In the genomic region with DNA sequence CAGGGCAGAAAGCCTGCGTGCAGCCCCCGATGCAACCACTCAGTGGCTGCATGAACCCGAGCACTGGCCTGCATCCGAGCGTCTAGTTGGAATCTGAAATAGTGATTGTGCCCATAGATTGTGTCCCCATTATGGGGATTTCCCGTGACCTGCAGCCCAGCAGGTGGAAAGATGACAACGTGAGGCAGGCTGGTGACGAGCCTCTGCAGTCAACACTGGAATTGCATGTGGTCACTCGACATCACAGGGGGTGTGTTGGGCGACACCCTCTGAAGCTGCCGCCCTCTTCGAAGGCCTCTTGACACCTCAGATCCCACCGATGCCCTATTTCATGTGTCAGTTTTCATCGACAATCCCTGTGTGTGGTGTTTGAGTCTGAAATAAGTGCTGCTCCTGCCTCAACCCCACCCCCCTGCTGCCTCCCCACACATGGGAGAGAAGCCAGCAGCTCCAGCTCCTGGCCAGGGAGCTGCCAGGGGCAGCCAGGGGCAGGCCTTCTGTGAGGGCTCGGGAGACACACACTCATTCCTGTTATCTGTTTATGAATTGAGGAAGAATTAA, we compare ENCODE assay signal across 22 cellular contexts.
DNase-seq lines count a peak whose midpoint lies in the region; ATAC-seq, FAIRE-seq and TF ChIP-seq lines count a peak whose summit lies in the region.
"Had no signal": no experiment of that assay in that cellular context is flagged by ENCODE, and none has a peak within 500 bp of the region (broad histone marks: within the 10 kb centered on the region; RNA-seq: fewer than 3 reads in every experiment).

No MANE protein-coding gene starts in this region.

- no peak for TF ChIP-seq POLR2A in H1 (IDR thresholded peaks at IDR 0.05; ENCODE audit: control extremely low read depth in 1 of 2, low read depth in 2 of 2, low read length in 2 of 2)

- 85% methylated on average over 15 of the region's 15 CpGs; no CpG with 5 or more reads in 1 of the 2 experiments for WGBS in H1 (ENCODE audit: extremely low coverage in 1 of 2, insufficient coverage in 1 of 2, insufficient read length in 1 of 2, insufficient replicate concordance in 2 of 2, low coverage in 1 of 2, low lambda C conversion rate in 2 of 2, missing lambda C conversion rate in 1 of 2), 2 experiments
- WGBS in small intestine, 3 donors = 73 to 76% (median 75%) methylated on average over 15 of the region's 15 CpGs

- H4K20me1 ChIP-seq in BLaER1 (peaks cover 5% of the 10 kb centered on the region; the same call in 1 of the 2 replicates), H1 (replicated peaks in 1 of 2; ENCODE audit: control insufficient read depth in 1 of 2, insufficient read depth in 2 of 2, low read length in 2 of 2) (no peaks in the 10 kb centered on the region)

- H2BK15ac ChIP-seq in H1 (ENCODE audit: low read length) = 0 out of 2 replicates have a peak overlapping the region, but pooled peaks have one; percentile 46

- H3K4me2 ChIP-seq in BLaER1 (peak overlapping the region; percentile 49), H1 (ENCODE audit: insufficient read depth in 1 of 2, low read depth in 2 of 2, low read length in 2 of 2) (no peak overlapping the region)

- no peak overlapping the region for H3K23ac ChIP-seq in H1 (ENCODE audit: insufficient read length)

- H4K5ac ChIP-seq in H1 (ENCODE audit: insufficient read length, low read depth, low read length) = no peak overlapping the region

- no peak overlapping the region for H3K4ac ChIP-seq in H1 (replicated peaks; ENCODE audit: insufficient read length, low read depth, low read length)

- H2BK12ac ChIP-seq in H1 (ENCODE audit: low read depth, low read length) = no peak overlapping the region

- H3K9me3 Mint-ChIP-seq in activated T-helper 2 cell treated with anti-CD3 and anti-CD28 coated beads, Interferon-gamma antibody, Interleukin-2, Interleukin-4, amounts not matched to agents 10 μg/mL and 5 μg/mL and 100 μg/mL, durations not matched to agents 14 hours and 24 hours and 36 hours = no peaks in the 10 kb centered on the region
- H3K9me3 Mint-ChIP-seq in activated T-cell treated with anti-CD3 and anti-CD28 coated beads, Interleukin-2, amount 50 U/mL, for 4 hours = no peaks in the 10 kb centered on the region
- H3K9me3 Mint-ChIP-seq: activated naive CD4-positive, alpha-beta T cell treated with anti-CD3 and anti-CD28 coated beads for 36 hours; CD8-positive, alpha-beta memory T cell had no signal

- no peaks in the 10 kb centered on the region for H3K23me2 ChIP-seq in H1 (ENCODE audit: low read depth, low read length)

- peaks cover 12% of the 10 kb centered on the region for H3K27me3 Mint-ChIP-seq in activated T-helper 2 cell treated with anti-CD3 and anti-CD28 coated beads, Interferon-gamma antibody, Interleukin-2, Interleukin-4, amounts not matched to agents 10 μg/mL and 5 μg/mL and 100 μg/mL, durations not matched to agents 14 hours and 24 hours and 36 hours (ENCODE audit: low read depth)
- H3K27me3 Mint-ChIP-seq in activated T-cell treated with anti-CD3 and anti-CD28 coated beads, Interleukin-2, amount 50 U/mL, for 4 hours (ENCODE audit: low read depth) = peaks cover 6% of the 10 kb centered on the region

- H4K8ac ChIP-seq in H1 (ENCODE audit: extremely low read depth, insufficient read depth, low read length) = no peak overlapping the region; the same call in 1 of the 2 replicates

- H2BK20ac ChIP-seq in H1 (ENCODE audit: low read length) = no peak overlapping the region

- no peaks in the 10 kb centered on the region for H3K36me3 Mint-ChIP-seq in activated T-helper 2 cell treated with anti-CD3 and anti-CD28 coated beads, Interferon-gamma antibody, Interleukin-2, Interleukin-4, amounts not matched to agents 10 μg/mL and 5 μg/mL and 100 μg/mL, durations not matched to agents 14 hours and 24 hours and 36 hours (ENCODE audit: low read depth)
- no peaks in the 10 kb centered on the region for H3K36me3 Mint-ChIP-seq in activated T-cell treated with anti-CD3 and anti-CD28 coated beads, Interleukin-2, amount 50 U/mL, for 4 hours (ENCODE audit: insufficient read depth)
- H3K36me3 Mint-ChIP-seq: CD8-positive, alpha-beta memory T cell had no signal

- no peak overlapping the region for H3K14ac ChIP-seq in H1 (ENCODE audit: insufficient read length)

- H3K9ac ChIP-seq in BLaER1 (no peak overlapping the region), H1 (replicated peaks in 1 of 4; ENCODE audit: extremely low read depth in 1 of 4, low read depth in 3 of 4, low read length in 3 of 4) (no peak overlapping the region)

- TF ChIP-seq CTCF in GM13976 (IDR thresholded peaks at IDR 0.05; ENCODE audit: borderline replicate concordance, control extremely low read depth, extremely low read depth, insufficient read depth, missing control alignments) (no peak), H1 (IDR thresholded peaks at IDR 0.05; ENCODE audit: control extremely low read depth in 1 of 3, insufficient read depth in 1 of 3, low read depth in 1 of 3, low read length in 3 of 3) (no peak)

- H3K79me2 ChIP-seq in H1 (ENCODE audit: control insufficient read depth in 1 of 2, insufficient read depth in 2 of 2, low read length in 2 of 2) = no peaks in the 10 kb centered on the region

- CTCF ChIA-PET in H1 (lab: Charles Lee; ENCODE audit: partially characterized antibody) = interaction anchor here (0.8 to 1.1 kb wide), 4 partner anchors 24 to 284 kb away, joined by 3 read pairs; no protein-coding TSS in a partner anchor

- no peak overlapping the region for H3K56ac ChIP-seq in H1 (replicated peaks; ENCODE audit: insufficient read length, low read depth, low read length)

- POLR2A ChIA-PET in H1 (lab: Charles Lee; ENCODE audit: partially characterized antibody) = interaction anchor here (1.0 kb wide), 1 partner anchor 220 kb away, joined by 3 read pairs; no protein-coding TSS in a partner anchor

- intact Hi-C loops in activated T-helper 2 cell treated with anti-CD3 and anti-CD28 coated beads, Interferon-gamma antibody, Interleukin-2, Interleukin-4, amounts not matched to agents 10 μg/mL and 5 μg/mL and 100 μg/mL, durations not matched to agents 14 hours and 24 hours and 36 hours (cut with micrococcal nuclease) = no loop called here

- H2BK120ac ChIP-seq in H1 (replicated peaks; ENCODE audit: low read depth, low read length) = no peak overlapping the region

- no peak overlapping the region for H2BK5ac ChIP-seq in H1 (ENCODE audit: low read depth, low read length)

- no peaks in the 10 kb centered on the region; the same call in 1 of the 2 replicates for H3K27me3 ChIP-seq in BLaER1
- no peaks in the 10 kb centered on the region; a peak in 2 of 7 replicates for H3K27me3 ChIP-seq in H1 (replicated peaks in 1 of 4; ENCODE audit: control insufficient read depth in 3 of 4, extremely low read depth in 1 of 4, insufficient read depth in 3 of 4, low read length in 3 of 4)
- peaks cover 0 to 2% of the 10 kb centered on the region in 2 donors for H3K27me3 ChIP-seq in small intestine (ENCODE audit: control insufficient read depth in 2 of 2, insufficient read depth in 2 of 2, low read length in 2 of 2)
- H3K27me3 ChIP-seq: ascending aorta, Peyer's patch had no signal

- H4K91ac ChIP-seq in H1 (replicated peaks; ENCODE audit: insufficient read length, low read length) = no peak overlapping the region

- H3K36me3 ChIP-seq in BLaER1 (no peaks in the 10 kb centered on the region), H1 (ENCODE audit: control insufficient read depth in 2 of 4, insufficient read depth in 4 of 4, low read length in 3 of 4) (no peaks in the 10 kb centered on the region), small intestine (ENCODE audit: control insufficient read depth in 2 of 2, insufficient read depth in 2 of 2, low read length in 2 of 2) (no peaks in the 10 kb centered on the region)
- H3K36me3 ChIP-seq: ascending aorta, Peyer's patch, spleen had no signal

- H3K18ac ChIP-seq in H1 (ENCODE audit: extremely low read depth, low read length) = no peak overlapping the region; the same call in 1 of the 2 replicates

- H3K4me3 Mint-ChIP-seq in activated T-helper 2 cell treated with anti-CD3 and anti-CD28 coated beads, Interferon-gamma antibody, Interleukin-2, Interleukin-4, amounts not matched to agents 10 μg/mL and 5 μg/mL and 100 μg/mL, durations not matched to agents 14 hours and 24 hours and 36 hours (ENCODE audit: low read depth) = no peak overlapping the region
- no peak overlapping the region for H3K4me3 Mint-ChIP-seq in activated T-cell treated with anti-CD3 and anti-CD28 coated beads, Interleukin-2, amount 50 U/mL, for 4 hours
- H3K4me3 Mint-ChIP-seq: activated naive CD4-positive, alpha-beta T cell treated with anti-CD3 and anti-CD28 coated beads for 36 hours had no signal

- no peak for TF ChIP-seq EP300 in H1 (IDR thresholded peaks at IDR 0.05; ENCODE audit: borderline replicate concordance in 1 of 2, low read depth in 2 of 2, low read length in 2 of 2)

- H3K79me1 ChIP-seq in H1 (ENCODE audit: low read depth, low read length) = no peaks in the 10 kb centered on the region

- no peak overlapping the region for H3K4me3 ChIP-seq in BLaER1
- no peak overlapping the region for H3K4me3 ChIP-seq in H1 (ENCODE audit: extremely low read depth in 1 of 4, insufficient read depth in 2 of 4, low read depth in 3 of 4, low read length in 4 of 4)
- H3K4me3 ChIP-seq in small intestine (ENCODE audit: low read depth in 1 of 2, low read length in 2 of 2) = no peak overlapping the region
- H3K4me3 ChIP-seq: ascending aorta, Peyer's patch had no signal

- H3K9me3 ChIP-seq in BLaER1 (no peaks in the 10 kb centered on the region), H1 (ENCODE audit: insufficient read depth in 2 of 2, low read depth in 1 of 2, low read length in 1 of 2) (no peaks in the 10 kb centered on the region), small intestine (ENCODE audit: control insufficient read depth, low read depth) (no peaks in the 10 kb centered on the region)
- H3K9me3 ChIP-seq: ascending aorta, Peyer's patch, spleen had no signal

- peak; percentile 22 for DNase-seq in GM13976 (ENCODE audit: low spot score)
- DNase-seq in H1 (ENCODE audit: low read depth in 1 of 2, low spot score in 2 of 2) = peak in 1 of 2 experiments; percentile 43
- peak; percentile 87 for DNase-seq in mesenteric fat pad (ENCODE audit: low spot score)
- DNase-seq in small intestine = no peak
- DNase-seq in activated T-helper 2 cell treated with anti-CD3 and anti-CD28 coated beads, Interferon-gamma antibody, Interleukin-2, Interleukin-4, amounts not matched to agents 10 μg/mL and 5 μg/mL and 100 μg/mL, durations not matched to agents 14 hours and 24 hours and 36 hours (ENCODE audit: low spot score) = no peak
- DNase-seq in activated T-cell treated with anti-CD3 and anti-CD28 coated beads, Interleukin-2, amount 50 U/mL, for 4 hours = no peak
- DNase-seq: activated CD4-positive, alpha-beta T cell treated with anti-CD3 and anti-CD28 coated beads, Interleukin-2, amount 50 U/mL, for 4 hours; activated naive CD4-positive, alpha-beta T cell treated with anti-CD3 and anti-CD28 coated beads for 36 hours; activated T-cell treated with anti-CD3 and anti-CD28 coated beads, Interleukin-2, amount 50 U/mL, for 1 hour; CD8-positive, alpha-beta memory T cell; cerebellar nuclear complex; DMS53; NCI-H2081 treated with DMSO at 0.1 percent for 48 hours; Peyer's patch; stimulated activated CD4-positive, alpha-beta T cell treated with anti-CD3 and anti-CD28 coated beads, Interleukin-4, amount 100 ng/mL, for 24 hours; stimulated activated naive CD8-positive, alpha-beta T cell treated with anti-CD3 and anti-CD28 coated beads, Interleukin-15, Interleukin-2, amounts not matched to agents 100 U/mL and 50 U/mL, for 24 hours had no signal

- no peak for TF ChIP-seq RAD21 in H1 (IDR thresholded peaks at IDR 0.05 in 1 of 2, conservative IDR thresholded peaks at IDR 0.05 in 1 of 2; ENCODE audit: low read depth in 2 of 2, low read length in 2 of 2)

- no peak overlapping the region for H3K27ac Mint-ChIP-seq in activated T-helper 2 cell treated with anti-CD3 and anti-CD28 coated beads, Interferon-gamma antibody, Interleukin-2, Interleukin-4, amounts not matched to agents 10 μg/mL and 5 μg/mL and 100 μg/mL, durations not matched to agents 14 hours and 24 hours and 36 hours
- H3K27ac Mint-ChIP-seq: activated naive CD4-positive, alpha-beta T cell treated with anti-CD3 and anti-CD28 coated beads for 36 hours had no signal

- FAIRE-seq in H1 (lab: Jason Lieb, UNC) (no peak), small intestine (lab: Jason Lieb, UNC) (no peak)
- FAIRE-seq: GM19239 had no signal

- H3K4me1 Mint-ChIP-seq in activated T-helper 2 cell treated with anti-CD3 and anti-CD28 coated beads, Interferon-gamma antibody, Interleukin-2, Interleukin-4, amounts not matched to agents 10 μg/mL and 5 μg/mL and 100 μg/mL, durations not matched to agents 14 hours and 24 hours and 36 hours (ENCODE audit: low read depth) = peaks cover 19% of the 10 kb centered on the region
- H3K4me1 Mint-ChIP-seq in activated T-cell treated with anti-CD3 and anti-CD28 coated beads, Interleukin-2, amount 50 U/mL, for 4 hours (ENCODE audit: low read depth) = peaks cover 18% of the 10 kb centered on the region

- no peak overlapping the region for H2AFZ ChIP-seq in H1 (ENCODE audit: low read length)

- no peak for ATAC-seq in activated T-cell treated with anti-CD3 and anti-CD28 coated beads, Interleukin-2, amount 50 U/mL, for 4 hours
- no peak for ATAC-seq in HG03175 (IDR thresholded peaks at IDR 0.05; ENCODE audit: unreplicated experiment)
- ATAC-seq: stimulated activated naive CD8-positive, alpha-beta T cell treated with anti-CD3 and anti-CD28 coated beads, Interleukin-15, Interleukin-2, amounts not matched to agents 100 U/mL and 50 U/mL, for 24 hours had no signal

- H3K4me1 ChIP-seq in BLaER1 (peaks cover 25% of the 10 kb centered on the region), H1 (replicated peaks in 1 of 4; ENCODE audit: control insufficient read depth in 3 of 4, insufficient read depth in 4 of 4, low read length in 3 of 4) (peaks cover 0 to 5% (median 0%) of the 10 kb centered on the region in 4 experiments; a peak in 1 of 7 replicates), small intestine (ENCODE audit: control insufficient read depth in 2 of 2, insufficient read depth in 1 of 2, low read depth in 1 of 2, low read length in 1 of 2) (peaks cover 0 to 14% of the 10 kb centered on the region in 2 donors)
- H3K4me1 ChIP-seq: ascending aorta had no signal

- H3K27ac ChIP-seq in BLaER1 = no peak overlapping the region
- no peak overlapping the region for H3K27ac ChIP-seq in H1 (ENCODE audit: low read depth, low read length)
- no peak overlapping the region for H3K27ac ChIP-seq in small intestine (ENCODE audit: low read depth in 1 of 2, low read length in 1 of 2)
- H3K27ac ChIP-seq: ascending aorta, epithelial cell of prostate, Peyer's patch had no signal

- in situ Hi-C loops in GM13976 (cut with MboI; ENCODE audit: low sequenced_read_pairs, unreplicated experiment) = no loop called here

- H2AK5ac ChIP-seq in H1 (ENCODE audit: low read depth, low read length) = no peak overlapping the region

Comparison
In these comparisons a context has a peak if more than half of its experiments do, and no peak if none do; other contexts are left out.
1. DNase-seq: peak in GM13976 (single experiment) and mesenteric fat pad (single experiment); none in small intestine (single experiment), activated T-helper 2 cell treated with anti-CD3 and anti-CD28 coated beads, Interferon-gamma antibody, Interleukin-2, Interleukin-4, amounts not matched to agents 10 μg/mL and 5 μg/mL and 100 μg/mL, durations not matched to agents 14 hours and 24 hours and 36 hours (single experiment) and activated T-cell treated with anti-CD3 and anti-CD28 coated beads, Interleukin-2, amount 50 U/mL, for 4 hours (single experiment).